ENCODE assay signal across 11 cellular contexts in genomic region chr2:120546077-120546864, GRCh38.
DNase-seq lines count a peak whose midpoint lies in the region; TF ChIP-seq lines count a peak whose summit lies in the region.
"Had no signal": no experiment of that assay in that cellular context is flagged by ENCODE, and none has a peak within 500 bp of the region (broad histone marks: within the 10 kb centered on the region; RNA-seq: fewer than 3 reads in every experiment).

No MANE protein-coding gene starts in this region.

- DNase-seq in BJ (ENCODE audit: low read depth) (peak; percentile 96), MV-4-11 (lab: John Stamatoyannopoulos, UW) (peak; percentile 79), fibroblast of peridontal ligament (ENCODE audit: extremely low read depth) (peak; percentile 71), neural progenitor cell (ENCODE audit: low spot score) (peak; percentile 27), NCI-H446 (lab: John Stamatoyannopoulos, UW) (no peak), cerebellar cortex (ENCODE audit: low spot score) (no peak), A172 (ENCODE audit: low spot score) (no peak)
- no peak for DNase-seq in stimulated activated CD4-positive, alpha-beta T cell treated with anti-CD3 and anti-CD28 coated beads, Interleukin-12 subunit alpha, Interleukin-12 subunit beta, amount 100 ng/mL, for 4 hours
- DNase-seq: activated CD4-positive, alpha-beta memory T cell treated with anti-CD3 and anti-CD28 coated beads for 36 hours; dorsolateral prefrontal cortex; midbrain had no signal

- POLR2A ChIA-PET in BJ (lab: Charles Lee), result interaction anchor here (1.2 kb wide), 1 partner anchor 33 kb away, joined by 3 read pairs; no protein-coding TSS in a partner anchor

- H3K27me3 ChIP-seq in BJ (ENCODE audit: control insufficient read depth, insufficient read depth, low read length), result no peaks in the 10 kb centered on the region
- peaks cover 26% of the 10 kb centered on the region for H3K27me3 ChIP-seq in neural progenitor cell

- H3K4me2 ChIP-seq in neural progenitor cell, result no peak overlapping the region

- peaks cover 31% of the 10 kb centered on the region for H3K4me1 Mint-ChIP-seq in neural progenitor cell

- CTCF ChIA-PET in BJ (lab: Yijun Ruan, JAX), result interaction anchor here (0.8 to 1.8 kb wide), 10 partner anchors 10 to 233 kb away, joined by 3 to 9 read pairs (median 4); no protein-coding TSS in a partner anchor

- H3K9me3 ChIP-seq in neural progenitor cell (ENCODE audit: low read depth), result no peaks in the 10 kb centered on the region

- no peaks in the 10 kb centered on the region for H3K79me2 ChIP-seq in neural progenitor cell (ENCODE audit: low read depth)

- H3K36me3 Mint-ChIP-seq in neural progenitor cell, result no peaks in the 10 kb centered on the region
- H3K36me3 Mint-ChIP-seq: activated CD4-positive, alpha-beta memory T cell treated with anti-CD3 and anti-CD28 coated beads for 36 hours had no signal

- H3K36me3 ChIP-seq in BJ (ENCODE audit: control insufficient read depth, insufficient read depth, low read length), result no peaks in the 10 kb centered on the region
- no peaks in the 10 kb centered on the region for H3K36me3 ChIP-seq in neural progenitor cell

- no peaks in the 10 kb centered on the region for H3K4me1 ChIP-seq in neural progenitor cell

- peak; percentile 12; the same call in 1 of the 2 replicates for TF ChIP-seq CTCF in BJ (IDR thresholded peaks at IDR 0.05; ENCODE audit: insufficient read depth, low read depth, low read length)
- no peak for TF ChIP-seq CTCF in neural progenitor cell (IDR thresholded peaks at IDR 0.05)

- peak overlapping the region; percentile 42 for H3K4me3 Mint-ChIP-seq in neural progenitor cell
- H3K4me3 Mint-ChIP-seq: activated CD4-positive, alpha-beta memory T cell treated with anti-CD3 and anti-CD28 coated beads for 36 hours had no signal

- no peak overlapping the region for H3K27ac ChIP-seq in neural progenitor cell
- H3K27ac ChIP-seq: dorsolateral prefrontal cortex had no signal

- no peaks in the 10 kb centered on the region for H3K9me3 Mint-ChIP-seq in neural progenitor cell
- H3K9me3 Mint-ChIP-seq: activated CD4-positive, alpha-beta memory T cell treated with anti-CD3 and anti-CD28 coated beads for 36 hours had no signal

- H2AFZ ChIP-seq in neural progenitor cell (replicated peaks), result no peak overlapping the region

- no peak overlapping the region for H3K9ac ChIP-seq in neural progenitor cell

- H3K27me3 Mint-ChIP-seq in neural progenitor cell (ENCODE audit: insufficient read depth, low read depth), result peaks cover 35% of the 10 kb centered on the region

- H4K20me1 ChIP-seq in neural progenitor cell (ENCODE audit: low read depth), result no peaks in the 10 kb centered on the region

- no peaks in the 10 kb centered on the region for H3F3A ChIP-seq in neural progenitor cell (ENCODE audit: low read depth)

- peak overlapping the region; percentile 83 for H3K27ac Mint-ChIP-seq in neural progenitor cell
- H3K27ac Mint-ChIP-seq: activated CD4-positive, alpha-beta memory T cell treated with anti-CD3 and anti-CD28 coated beads for 36 hours had no signal

- H3K4me3 ChIP-seq in BJ (ENCODE audit: low read depth, low read length), result no peak overlapping the region
- no peak overlapping the region for H3K4me3 ChIP-seq in neural progenitor cell
- H3K4me3 ChIP-seq: dorsolateral prefrontal cortex had no signal

Comparison
In these comparisons a context has a peak if more than half of its experiments do, and no peak if none do; other contexts are left out.
1. DNase-seq: peak in BJ (single experiment), MV-4-11 (single experiment), fibroblast of peridontal ligament (single experiment) and neural progenitor cell (single experiment); none in stimulated activated CD4-positive, alpha-beta T cell treated with anti-CD3 and anti-CD28 coated beads, Interleukin-12 subunit alpha, Interleukin-12 subunit beta, amount 100 ng/mL, for 4 hours (single experiment), NCI-H446 (0 of 2), cerebellar cortex (single experiment) and A172 (single experiment).